In the genomic region with DNA sequence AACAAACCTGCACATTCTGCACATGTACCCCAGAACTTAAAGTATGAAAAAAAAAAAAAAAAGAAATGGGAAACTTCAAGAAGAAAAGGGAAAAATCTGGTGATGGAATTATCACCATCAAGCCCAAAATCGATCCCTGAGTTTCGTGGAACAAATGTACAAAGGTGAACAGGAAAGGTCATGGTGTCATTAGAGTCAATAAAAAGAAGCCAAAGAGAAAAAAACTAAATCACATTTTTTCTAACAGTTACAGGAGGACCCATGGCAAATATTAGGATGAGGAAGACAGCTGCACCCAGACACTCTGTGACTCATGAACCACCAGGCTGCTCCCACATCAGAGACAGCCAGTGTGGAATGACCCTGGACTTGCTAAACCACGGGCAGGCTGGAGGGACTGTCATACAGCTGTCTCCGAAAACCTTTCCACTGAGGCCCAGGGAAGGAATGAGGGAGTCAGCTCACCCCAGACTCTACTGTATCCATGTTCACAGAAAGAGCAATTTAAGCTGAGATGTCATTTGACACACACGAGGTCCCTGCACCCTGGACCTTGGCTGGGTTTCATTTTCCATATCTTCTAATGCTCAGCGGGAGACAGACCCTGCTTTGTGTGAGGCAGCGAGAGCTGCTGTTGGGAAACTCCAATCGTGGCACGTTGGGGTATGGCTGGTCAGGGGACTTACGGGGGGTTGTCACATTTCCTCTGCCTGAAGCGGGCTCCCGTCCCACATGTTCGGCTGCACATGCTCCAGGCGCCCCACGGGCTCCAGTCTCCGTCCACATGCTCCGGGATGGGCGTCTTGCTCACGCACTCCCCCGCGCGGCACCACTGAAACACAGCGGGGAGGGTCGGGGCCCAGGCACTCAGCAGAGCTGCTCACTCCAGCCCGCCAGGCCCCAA, we compare ENCODE assay signal across 1 cellular context.
A peak's percentile ranks its signal among the peaks of the same experiment; 100 is the strongest.
TF ChIP-seq lines count a peak whose summit lies in the region.

No MANE protein-coding gene starts in this region.

TF ChIP-seq in HepG2, 621 proteins besides CTCF, POLR2A, EP300 and RAD21 (continued from another document and continues in another):
- TF ChIP-seq GTF2F1 (IDR thresholded peaks at IDR 0.05; ENCODE audit: low read length) = no peak
- TF ChIP-seq NFE2 (CRISPR knock-in tag; IDR thresholded peaks at IDR 0.05) = no peak
- peak; percentile 72; the same call in 1 of the 2 replicates for TF ChIP-seq REPIN1 (CRISPR knock-in tag; IDR thresholded peaks at IDR 0.05; ENCODE audit: borderline replicate concordance, low read depth)
- peak; percentile 83 for TF ChIP-seq ZNF607 (CRISPR knock-in tag; IDR thresholded peaks at IDR 0.05; ENCODE audit: borderline replicate concordance)
- TF ChIP-seq MEIS1 (CRISPR knock-in tag; IDR thresholded peaks at IDR 0.05; ENCODE audit: borderline replicate concordance) = peak; percentile 68; the same call in 1 of the 2 replicates
- TF ChIP-seq, protein P1, sequence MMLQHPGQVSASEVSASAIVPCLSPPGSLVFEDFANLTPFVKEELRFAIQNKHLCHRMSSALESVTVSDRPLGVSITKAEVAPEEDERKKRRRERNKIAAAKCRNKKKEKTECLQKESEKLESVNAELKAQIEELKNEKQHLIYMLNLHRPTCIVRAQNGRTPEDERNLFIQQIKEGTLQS (CRISPR knock-in tag; IDR thresholded peaks at IDR 0.05) = 0 out of 2 replicates have a peak, but pooled peaks have one; percentile 37
- TF ChIP-seq ZNF30 (CRISPR knock-in tag; IDR thresholded peaks at IDR 0.05) = no peak
- TF ChIP-seq BCL6 (CRISPR knock-in tag; IDR thresholded peaks at IDR 0.05) = 0 out of 2 replicates have a peak, but pooled peaks have one; percentile 30
- TF ChIP-seq, protein P2, sequence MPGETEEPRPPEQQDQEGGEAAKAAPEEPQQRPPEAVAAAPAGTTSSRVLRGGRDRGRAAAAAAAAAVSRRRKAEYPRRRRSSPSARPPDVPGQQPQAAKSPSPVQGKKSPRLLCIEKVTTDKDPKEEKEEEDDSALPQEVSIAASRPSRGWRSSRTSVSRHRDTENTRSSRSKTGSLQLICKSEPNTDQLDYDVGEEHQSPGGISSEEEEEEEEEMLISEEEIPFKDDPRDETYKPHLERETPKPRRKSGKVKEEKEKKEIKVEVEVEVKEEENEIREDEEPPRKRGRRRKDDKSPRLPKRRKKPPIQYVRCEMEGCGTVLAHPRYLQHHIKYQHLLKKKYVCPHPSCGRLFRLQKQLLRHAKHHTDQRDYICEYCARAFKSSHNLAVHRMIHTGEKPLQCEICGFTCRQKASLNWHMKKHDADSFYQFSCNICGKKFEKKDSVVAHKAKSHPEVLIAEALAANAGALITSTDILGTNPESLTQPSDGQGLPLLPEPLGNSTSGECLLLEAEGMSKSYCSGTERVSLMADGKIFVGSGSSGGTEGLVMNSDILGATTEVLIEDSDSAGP (CRISPR knock-in tag; IDR thresholded peaks at IDR 0.05; ENCODE audit: borderline replicate concordance) = peak; percentile 50; the same call in 1 of the 2 replicates
- no peak for TF ChIP-seq DR1 (CRISPR knock-in tag; IDR thresholded peaks at IDR 0.05)
- peak; percentile 55; the same call in 1 of the 2 replicates for TF ChIP-seq NFATC3 (CRISPR knock-in tag; IDR thresholded peaks at IDR 0.05)
- peak; percentile 38; the same call in 1 of the 2 replicates for TF ChIP-seq ZNF777 (CRISPR knock-in tag; IDR thresholded peaks at IDR 0.05)
- 0 out of 2 replicates have a peak, but pooled peaks have one; percentile 64 for TF ChIP-seq ZNF709 (CRISPR knock-in tag; IDR thresholded peaks at IDR 0.05)
- peak; percentile 91 for TF ChIP-seq ZNF605 (CRISPR knock-in tag; IDR thresholded peaks at IDR 0.05)
- no peak for TF ChIP-seq TCF7L2 (IDR thresholded peaks at IDR 0.05; ENCODE audit: low read depth, low read length)
- TF ChIP-seq ZNF883 (CRISPR knock-in tag; IDR thresholded peaks at IDR 0.05; ENCODE audit: not compliant biosample characterization) = peak; percentile 93
- no peak for TF ChIP-seq ZNF614 (CRISPR knock-in tag; IDR thresholded peaks at IDR 0.05; ENCODE audit: borderline replicate concordance)
- no peak for TF ChIP-seq NFE2L1 (CRISPR knock-in tag; IDR thresholded peaks at IDR 0.05; ENCODE audit: borderline replicate concordance)
- no peak for TF ChIP-seq FOSL1 (CRISPR knock-in tag; IDR thresholded peaks at IDR 0.05; ENCODE audit: borderline replicate concordance)
- TF ChIP-seq DNMT1 (CRISPR knock-in tag; IDR thresholded peaks at IDR 0.05) = 0 out of 2 replicates have a peak, but pooled peaks have one; percentile 60
- TF ChIP-seq, protein P3, sequence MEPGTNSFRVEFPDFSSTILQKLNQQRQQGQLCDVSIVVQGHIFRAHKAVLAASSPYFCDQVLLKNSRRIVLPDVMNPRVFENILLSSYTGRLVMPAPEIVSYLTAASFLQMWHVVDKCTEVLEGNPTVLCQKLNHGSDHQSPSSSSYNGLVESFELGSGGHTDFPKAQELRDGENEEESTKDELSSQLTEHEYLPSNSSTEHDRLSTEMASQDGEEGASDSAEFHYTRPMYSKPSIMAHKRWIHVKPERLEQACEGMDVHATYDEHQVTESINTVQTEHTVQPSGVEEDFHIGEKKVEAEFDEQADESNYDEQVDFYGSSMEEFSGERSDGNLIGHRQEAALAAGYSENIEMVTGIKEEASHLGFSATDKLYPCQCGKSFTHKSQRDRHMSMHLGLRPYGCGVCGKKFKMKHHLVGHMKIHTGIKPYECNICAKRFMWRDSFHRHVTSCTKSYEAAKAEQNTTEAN (CRISPR knock-in tag; conservative IDR thresholded peaks at IDR 0.05) = peak; percentile 84
- TF ChIP-seq, protein P4, sequence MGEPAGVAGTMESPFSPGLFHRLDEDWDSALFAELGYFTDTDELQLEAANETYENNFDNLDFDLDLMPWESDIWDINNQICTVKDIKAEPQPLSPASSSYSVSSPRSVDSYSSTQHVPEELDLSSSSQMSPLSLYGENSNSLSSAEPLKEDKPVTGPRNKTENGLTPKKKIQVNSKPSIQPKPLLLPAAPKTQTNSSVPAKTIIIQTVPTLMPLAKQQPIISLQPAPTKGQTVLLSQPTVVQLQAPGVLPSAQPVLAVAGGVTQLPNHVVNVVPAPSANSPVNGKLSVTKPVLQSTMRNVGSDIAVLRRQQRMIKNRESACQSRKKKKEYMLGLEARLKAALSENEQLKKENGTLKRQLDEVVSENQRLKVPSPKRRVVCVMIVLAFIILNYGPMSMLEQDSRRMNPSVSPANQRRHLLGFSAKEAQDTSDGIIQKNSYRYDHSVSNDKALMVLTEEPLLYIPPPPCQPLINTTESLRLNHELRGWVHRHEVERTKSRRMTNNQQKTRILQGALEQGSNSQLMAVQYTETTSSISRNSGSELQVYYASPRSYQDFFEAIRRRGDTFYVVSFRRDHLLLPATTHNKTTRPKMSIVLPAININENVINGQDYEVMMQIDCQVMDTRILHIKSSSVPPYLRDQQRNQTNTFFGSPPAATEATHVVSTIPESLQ (CRISPR knock-in tag; conservative IDR thresholded peaks at IDR 0.05) = no peak
- TF ChIP-seq, protein P5, sequence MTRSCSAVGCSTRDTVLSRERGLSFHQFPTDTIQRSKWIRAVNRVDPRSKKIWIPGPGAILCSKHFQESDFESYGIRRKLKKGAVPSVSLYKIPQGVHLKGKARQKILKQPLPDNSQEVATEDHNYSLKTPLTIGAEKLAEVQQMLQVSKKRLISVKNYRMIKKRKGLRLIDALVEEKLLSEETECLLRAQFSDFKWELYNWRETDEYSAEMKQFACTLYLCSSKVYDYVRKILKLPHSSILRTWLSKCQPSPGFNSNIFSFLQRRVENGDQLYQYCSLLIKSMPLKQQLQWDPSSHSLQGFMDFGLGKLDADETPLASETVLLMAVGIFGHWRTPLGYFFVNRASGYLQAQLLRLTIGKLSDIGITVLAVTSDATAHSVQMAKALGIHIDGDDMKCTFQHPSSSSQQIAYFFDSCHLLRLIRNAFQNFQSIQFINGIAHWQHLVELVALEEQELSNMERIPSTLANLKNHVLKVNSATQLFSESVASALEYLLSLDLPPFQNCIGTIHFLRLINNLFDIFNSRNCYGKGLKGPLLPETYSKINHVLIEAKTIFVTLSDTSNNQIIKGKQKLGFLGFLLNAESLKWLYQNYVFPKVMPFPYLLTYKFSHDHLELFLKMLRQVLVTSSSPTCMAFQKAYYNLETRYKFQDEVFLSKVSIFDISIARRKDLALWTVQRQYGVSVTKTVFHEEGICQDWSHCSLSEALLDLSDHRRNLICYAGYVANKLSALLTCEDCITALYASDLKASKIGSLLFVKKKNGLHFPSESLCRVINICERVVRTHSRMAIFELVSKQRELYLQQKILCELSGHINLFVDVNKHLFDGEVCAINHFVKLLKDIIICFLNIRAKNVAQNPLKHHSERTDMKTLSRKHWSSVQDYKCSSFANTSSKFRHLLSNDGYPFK (CRISPR knock-in tag; IDR thresholded peaks at IDR 0.05; ENCODE audit: borderline replicate concordance) = peak; percentile 44; the same call in 1 of the 2 replicates
- peak; percentile 70 for TF ChIP-seq PITX1 (CRISPR knock-in tag; IDR thresholded peaks at IDR 0.05)
- peak; percentile 69; the same call in 1 of the 2 replicates for TF ChIP-seq ARNT2 (CRISPR knock-in tag; IDR thresholded peaks at IDR 0.05; ENCODE audit: low read depth)
- no peak for TF ChIP-seq RELA (CRISPR knock-in tag; IDR thresholded peaks at IDR 0.05)
- TF ChIP-seq ZNF350 (CRISPR knock-in tag; IDR thresholded peaks at IDR 0.05; ENCODE audit: borderline replicate concordance, low read depth) = peak; percentile 73
- peak; percentile 52; the same call in 1 of the 2 replicates for TF ChIP-seq ETV5 (CRISPR knock-in tag; IDR thresholded peaks at IDR 0.05; ENCODE audit: borderline replicate concordance)
- TF ChIP-seq ZNF556 (CRISPR knock-in tag; IDR thresholded peaks at IDR 0.05; ENCODE audit: borderline replicate concordance) = no peak
- peak; percentile 69; the same call in 1 of the 2 replicates for TF ChIP-seq RFXAP (CRISPR knock-in tag; IDR thresholded peaks at IDR 0.05; ENCODE audit: borderline replicate concordance)
- TF ChIP-seq MIER2 (CRISPR knock-in tag; IDR thresholded peaks at IDR 0.05) = no peak
- TF ChIP-seq, protein P6, sequence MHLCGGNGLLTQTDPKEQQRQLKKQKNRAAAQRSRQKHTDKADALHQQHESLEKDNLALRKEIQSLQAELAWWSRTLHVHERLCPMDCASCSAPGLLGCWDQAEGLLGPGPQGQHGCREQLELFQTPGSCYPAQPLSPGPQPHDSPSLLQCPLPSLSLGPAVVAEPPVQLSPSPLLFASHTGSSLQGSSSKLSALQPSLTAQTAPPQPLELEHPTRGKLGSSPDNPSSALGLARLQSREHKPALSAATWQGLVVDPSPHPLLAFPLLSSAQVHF (CRISPR knock-in tag; IDR thresholded peaks at IDR 0.05) = peak; percentile 51; the same call in 1 of the 2 replicates
- no peak for TF ChIP-seq ZNF234 (CRISPR knock-in tag; conservative IDR thresholded peaks at IDR 0.05)
- TF ChIP-seq NFE2L2 (IDR thresholded peaks at IDR 0.05; ENCODE audit: low read length) = no peak
- TF ChIP-seq, protein P7, sequence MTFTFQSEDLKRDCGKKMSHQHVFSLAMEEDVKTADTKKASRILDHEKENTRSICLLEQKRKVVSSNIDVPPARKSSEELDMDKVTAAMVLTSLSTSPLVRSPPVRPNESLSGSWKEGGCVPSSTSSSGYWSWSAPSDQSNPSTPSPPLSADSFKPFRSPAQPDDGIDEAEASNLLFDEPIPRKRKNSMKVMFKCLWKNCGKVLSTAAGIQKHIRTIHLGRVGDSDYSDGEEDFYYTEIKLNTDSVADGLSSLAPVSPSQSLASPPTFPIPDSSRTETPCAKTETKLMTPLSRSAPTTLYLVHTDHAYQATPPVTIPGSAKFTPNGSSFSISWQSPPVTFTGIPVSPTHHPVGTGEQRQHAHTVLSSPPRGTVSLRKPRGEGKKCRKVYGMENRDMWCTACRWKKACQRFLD (CRISPR knock-in tag; IDR thresholded peaks at IDR 0.05; ENCODE audit: borderline replicate concordance) = peak; percentile 95; the same call in 1 of the 2 replicates
- TF ChIP-seq, protein P8, sequence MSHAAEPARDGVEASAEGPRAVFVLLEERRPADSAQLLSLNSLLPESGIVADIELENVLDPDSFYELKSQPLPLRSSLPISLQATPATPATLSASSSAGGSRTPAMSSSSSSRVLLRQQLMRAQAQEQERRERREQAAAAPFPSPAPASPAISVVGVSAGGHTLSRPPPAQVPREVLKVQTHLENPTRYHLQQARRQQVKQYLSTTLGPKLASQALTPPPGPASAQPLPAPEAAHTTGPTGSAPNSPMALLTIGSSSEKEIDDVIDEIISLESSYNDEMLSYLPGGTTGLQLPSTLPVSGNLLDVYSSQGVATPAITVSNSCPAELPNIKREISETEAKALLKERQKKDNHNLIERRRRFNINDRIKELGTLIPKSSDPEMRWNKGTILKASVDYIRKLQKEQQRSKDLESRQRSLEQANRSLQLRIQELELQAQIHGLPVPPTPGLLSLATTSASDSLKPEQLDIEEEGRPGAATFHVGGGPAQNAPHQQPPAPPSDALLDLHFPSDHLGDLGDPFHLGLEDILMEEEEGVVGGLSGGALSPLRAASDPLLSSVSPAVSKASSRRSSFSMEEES (CRISPR knock-in tag; IDR thresholded peaks at IDR 0.05) = no peak
- TF ChIP-seq FOXC1 (CRISPR knock-in tag; IDR thresholded peaks at IDR 0.05; ENCODE audit: borderline replicate concordance) = peak; percentile 85
- TF ChIP-seq CHCHD3 (CRISPR knock-in tag; IDR thresholded peaks at IDR 0.05) = no peak
- TF ChIP-seq HNRNPUL1 (IDR thresholded peaks at IDR 0.05; ENCODE audit: low read depth, low read length) = no peak
- no peak for TF ChIP-seq ZFP82 (CRISPR knock-in tag; IDR thresholded peaks at IDR 0.05; ENCODE audit: borderline replicate concordance)
- TF ChIP-seq ZNF138 (CRISPR knock-in tag; IDR thresholded peaks at IDR 0.05; ENCODE audit: low read depth) = peak; percentile 65; the same call in 1 of the 2 replicates
- peak; percentile 84 for TF ChIP-seq SPEN (CRISPR knock-in tag; IDR thresholded peaks at IDR 0.05; ENCODE audit: low read depth)
- TF ChIP-seq, protein P9, sequence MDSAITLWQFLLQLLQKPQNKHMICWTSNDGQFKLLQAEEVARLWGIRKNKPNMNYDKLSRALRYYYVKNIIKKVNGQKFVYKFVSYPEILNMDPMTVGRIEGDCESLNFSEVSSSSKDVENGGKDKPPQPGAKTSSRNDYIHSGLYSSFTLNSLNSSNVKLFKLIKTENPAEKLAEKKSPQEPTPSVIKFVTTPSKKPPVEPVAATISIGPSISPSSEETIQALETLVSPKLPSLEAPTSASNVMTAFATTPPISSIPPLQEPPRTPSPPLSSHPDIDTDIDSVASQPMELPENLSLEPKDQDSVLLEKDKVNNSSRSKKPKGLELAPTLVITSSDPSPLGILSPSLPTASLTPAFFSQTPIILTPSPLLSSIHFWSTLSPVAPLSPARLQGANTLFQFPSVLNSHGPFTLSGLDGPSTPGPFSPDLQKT (CRISPR knock-in tag; IDR thresholded peaks at IDR 0.05; ENCODE audit: borderline replicate concordance) = peak; percentile 58; the same call in 1 of the 2 replicates
- TF ChIP-seq CENPT (CRISPR knock-in tag; IDR thresholded peaks at IDR 0.05; ENCODE audit: low read depth) = 0 out of 2 replicates have a peak, but pooled peaks have one; percentile 52
- TF ChIP-seq SRY (CRISPR knock-in tag; IDR thresholded peaks at IDR 0.05) = peak; percentile 58; the same call in 1 of the 2 replicates
